ENCODE assay signal across 8 cellular contexts in the genomic region with DNA sequence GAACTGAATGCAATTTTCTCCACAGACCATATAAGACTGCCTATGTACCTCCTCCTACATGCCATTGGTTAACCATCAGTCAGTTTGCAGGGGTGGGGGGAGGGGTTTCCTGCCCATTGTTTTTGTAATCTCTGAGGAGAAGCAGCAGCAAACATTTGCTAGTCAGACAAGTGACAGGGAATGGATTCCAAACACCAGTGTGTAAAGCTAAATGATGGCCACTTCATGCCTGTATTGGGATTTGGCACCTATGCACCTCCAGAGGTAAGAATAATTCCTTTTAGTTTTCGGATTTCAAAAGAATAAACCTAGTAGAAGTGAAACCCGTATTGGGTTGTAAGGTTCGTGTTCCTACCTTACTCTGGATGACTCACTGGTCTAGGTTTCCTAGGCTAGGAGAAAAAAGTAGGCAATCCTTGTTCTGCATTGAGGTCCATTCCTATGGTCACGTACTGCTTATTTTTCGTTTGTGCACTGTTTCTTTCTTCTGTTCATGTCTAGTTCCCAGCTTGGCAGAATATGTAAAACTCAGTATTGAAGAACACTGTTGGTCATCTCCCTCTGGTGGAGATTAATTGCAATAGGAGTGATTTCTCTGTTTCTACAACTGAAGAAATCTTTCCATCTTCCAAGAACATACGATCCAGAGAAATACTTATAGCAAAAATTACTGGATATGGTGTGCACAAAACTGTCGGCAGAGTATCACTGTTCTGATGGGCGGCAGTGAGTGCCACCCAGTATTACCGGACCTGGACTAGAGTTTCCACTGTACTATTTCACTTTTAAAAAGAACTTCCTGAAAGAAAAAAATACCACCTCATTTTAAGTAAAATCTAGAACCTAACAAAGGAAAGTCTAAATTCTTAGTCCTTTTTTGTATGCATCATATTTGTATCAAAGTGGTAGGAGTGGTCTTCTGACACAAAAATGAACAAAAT. TPM values are rescaled to one million over a fixed set of nuclear protein-coding genes. Genes with fewer than 3 reads are reported as not detected.
DNase-seq lines count a peak whose midpoint lies in the region; ATAC-seq and TF ChIP-seq lines count a peak whose summit lies in the region.

A gene (plus strand): TSS at position 150 of the 941 bp plus-strand sequence. CDS start 31 bp downstream, at position 181.

- no peaks in the 10 kb centered on the region for H3K27me3 ChIP-seq in right cardiac atrium (ENCODE audit: control insufficient read depth, insufficient read depth)

- peak in 2 of 3 experiments; percentile 8 to 22 for DNase-seq in NCI-H1417 (lab: John Stamatoyannopoulos, UW)
- no peak for DNase-seq in NCI-H1417 treated with DMSO at 0.1 percent for 48 hours (lab: John Stamatoyannopoulos, UW)
- peak; percentile 64 for DNase-seq in NCI-H146 (lab: John Stamatoyannopoulos, UW)
- peak; percentile 44 for DNase-seq in amniotic epithelial cell (ENCODE audit: low read depth)
- no peak for DNase-seq in right cardiac atrium
- peak; percentile 54 for DNase-seq in pulmonary artery endothelial cell (ENCODE audit: low read depth, low spot score)
- DNase-seq in GM13976 (ENCODE audit: low spot score), result no peak

- H3K4me3 ChIP-seq in right cardiac atrium (ENCODE audit: low read length), result peak within 1 kb of the TSS; percentile 99

- H3K27ac ChIP-seq in right cardiac atrium (ENCODE audit: low read length), result peak within 1 kb of the TSS; percentile 67

- intact Hi-C loops in right cardiac atrium (cut with DNase I), result loop anchor here (2.0 to 10.0 kb wide), 6 partner anchors 80 to 250 kb away; no protein-coding TSS in a partner anchor

- H3K9me3 ChIP-seq in right cardiac atrium (ENCODE audit: control insufficient read depth, low read length), result no peaks in the 10 kb centered on the region

- TF ChIP-seq CTCF in GM13976 (IDR thresholded peaks at IDR 0.05; ENCODE audit: borderline replicate concordance, control extremely low read depth, extremely low read depth, insufficient read depth, missing control alignments), result no peak

- in situ Hi-C loops in GM13976 (cut with MboI; ENCODE audit: low sequenced_read_pairs, unreplicated experiment), result no loop called here

- 21% methylated on average over 9 of the region's 9 CpGs for WGBS in right cardiac atrium

- ATAC-seq in right cardiac atrium, result peak; percentile 88 to 89
- no peak for ATAC-seq in GM21390 (IDR thresholded peaks at IDR 0.05; ENCODE audit: unreplicated experiment)

- H3K4me1 ChIP-seq in right cardiac atrium (ENCODE audit: control insufficient read depth, insufficient read depth, low read length), result no peaks in the 10 kb centered on the region

RNA-seq across cellular contexts. Expression of the gene that starts here (rescaled TPM):
- total RNA-seq in right cardiac atrium (10 to 100 TPM; 28.1 to 60.8 (median 54.1) TPM), pulmonary artery endothelial cell (91.7 and 145 TPM in 2 replicates)
- 40.3 TPM for polyA plus RNA-seq in right cardiac atrium

Comparison
In these comparisons a context has a peak if more than half of its experiments do, and no peak if none do; other contexts are left out.
1. DNase-seq: peak in NCI-H1417 (2 of 3), NCI-H146 (single experiment), amniotic epithelial cell (single experiment) and pulmonary artery endothelial cell (single experiment); none in NCI-H1417 treated with DMSO at 0.1 percent for 48 hours (single experiment), right cardiac atrium (0 of 3) and GM13976 (single experiment).